ENCODE assay signal across 5 cellular contexts in the genomic region with DNA sequence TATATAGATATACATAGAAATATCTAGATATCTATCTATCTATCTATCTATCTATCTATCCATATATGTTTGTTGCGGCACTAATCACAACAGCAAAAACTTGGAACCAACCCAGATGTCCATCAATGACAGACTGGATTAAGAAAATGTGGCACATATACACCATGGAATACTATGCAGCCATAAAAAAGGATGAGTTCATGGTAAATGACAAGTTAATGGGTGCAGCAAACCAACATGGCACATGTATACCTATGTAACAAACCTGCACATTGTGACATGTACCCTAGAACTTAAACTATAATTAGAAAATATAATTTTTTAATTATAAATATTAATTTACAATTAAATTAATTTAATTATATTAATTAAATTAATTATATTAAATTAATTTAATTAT. TPM values are rescaled to one million over a fixed set of nuclear protein-coding genes. Genes with fewer than 3 reads are reported as not detected.
"Had no signal": no experiment of that assay in that cellular context is flagged by ENCODE, and none has a peak within 500 bp of the region (broad histone marks: within the 10 kb centered on the region; RNA-seq: fewer than 3 reads in every experiment).

No MANE protein-coding gene starts in this region.

RNA-seq across cellular contexts. Expression of gene PDHA2, which starts 29.5 kb away (rescaled TPM):
- total RNA-seq: HepG2, HT-29, HT1080, IMR-90 had no signal
- polyA plus RNA-seq: HepG2, IgD-negative memory B cell, IMR-90 had no signal
